ENCODE assay signal across 8 cellular contexts in genomic region chr11:8709002-8709672, GRCh38. TPM values are rescaled to one million over a fixed set of nuclear protein-coding genes. Genes with fewer than 3 reads are reported as not detected.
A peak's percentile ranks its signal among the peaks of the same experiment; 100 is the strongest.
DNase-seq lines count a peak whose midpoint lies in the region; ATAC-seq and TF ChIP-seq lines count a peak whose summit lies in the region.

No MANE protein-coding gene starts in this region.

- H3K27me3 ChIP-seq in SJCRH30, result no peaks in the 10 kb centered on the region
- no peaks in the 10 kb centered on the region for H3K27me3 ChIP-seq in gastroesophageal sphincter

- TF ChIP-seq CTCF in AG09309 (IDR thresholded peaks at IDR 0.05; ENCODE audit: control insufficient read depth, insufficient read depth, low read depth, low read length, missing control alignments) (no peak), gastroesophageal sphincter (IDR thresholded peaks at IDR 0.05) (no peak), omental fat pad (IDR thresholded peaks at IDR 0.05) (no peak)

- peaks cover 58% of the 10 kb centered on the region for H3K36me3 ChIP-seq in SJCRH30
- H3K36me3 ChIP-seq in gastroesophageal sphincter, result peaks cover 0 to 67% of the 10 kb centered on the region in 2 donors

- ATAC-seq in gastroesophageal sphincter, result peak; percentile 86
- peak; percentile 43 for ATAC-seq in omental fat pad (ENCODE audit: low FRiP score)

- TF ChIP-seq POLR2A in gastroesophageal sphincter (IDR thresholded peaks at IDR 0.05), result peak; percentile 54 to 67

- H3K9me3 ChIP-seq in SJCRH30 (replicated peaks), result no peaks in the 10 kb centered on the region
- H3K9me3 ChIP-seq in gastroesophageal sphincter, result no peaks in the 10 kb centered on the region

- H3K4me3 ChIP-seq in AG09309 (ENCODE audit: control insufficient read depth, low read depth, low read length) (no peak overlapping the region), SJCRH30 (no peak overlapping the region), gastroesophageal sphincter (peak overlapping the region in 1 of 2 donors; percentile 19)

- H3K27ac ChIP-seq in SJCRH30, result no peak overlapping the region
- peak overlapping the region; percentile 89 to 100 (median 96) for H3K27ac ChIP-seq in gastroesophageal sphincter

- TF ChIP-seq EP300 in gastroesophageal sphincter (IDR thresholded peaks at IDR 0.05), result peak; percentile 74

- peak; percentile 77 for DNase-seq in AG09309 (ENCODE audit: low read depth)
- peak; percentile 38 for DNase-seq in SJCRH30
- no peak for DNase-seq in omental fat pad (ENCODE audit: low spot score)
- DNase-seq in NCI-H2081 treated with DMSO at 0.1 percent for 48 hours (lab: John Stamatoyannopoulos, UW), result no peak
- no peak for DNase-seq in NCI-H146 treated with DMSO at 0.1 percent for 48 hours (lab: John Stamatoyannopoulos, UW; ENCODE audit: unreplicated experiment)
- no peak for DNase-seq in stimulated activated CD4-positive, alpha-beta T cell treated with anti-CD3 and anti-CD28 coated beads, Interleukin-1b, Interleukin-23, amount 100 ng/mL, for 48 hours
- DNase-seq in DMS79 (lab: John Stamatoyannopoulos, UW), result no peak

- H3K4me1 ChIP-seq in SJCRH30 (no peaks in the 10 kb centered on the region; the same call in 1 of the 2 replicates), gastroesophageal sphincter (peaks cover 21 to 100% (median 33%) of the 10 kb centered on the region in 3 donors)

- 12 to 18% methylated on average over 6 of the region's 12 CpGs for WGBS in gastroesophageal sphincter (ENCODE audit: low coverage in 1 of 2), 2 donors

RNA-seq across cellular contexts. Expression of gene RPL27A, which starts 26.5 kb away (rescaled TPM):
- total RNA-seq in SJCRH30 (2014; rRNA removed; shearing (Covaris generic)), result 1,468 and 1,571 TPM in 2 replicates
- total RNA-seq in gastroesophageal sphincter (1,000 to 10,000 TPM in 1 of 4 donors, 100 to 1,000 TPM in 3; 706 to 1,423 (median 903) TPM), omental fat pad (100 to 1,000 TPM; 635 to 791 (median 757) TPM)

RNA-seq across cellular contexts. Expression of gene TRIM66, which starts 26.7 kb away (rescaled TPM):
- total RNA-seq in SJCRH30 (2014; rRNA removed; shearing (Covaris generic)), result 2.0 and 3.5 TPM in 2 replicates
- total RNA-seq in gastroesophageal sphincter, result 10 to 100 TPM in 1 of 4 donors, 1 to 10 TPM in 3; 1.4 to 12.9 (median 3.1) TPM
- 10 to 100 TPM in 1 of 4 donors, 1 to 10 TPM in 3; 3.7 to 11.3 (median 5.1) TPM for total RNA-seq in omental fat pad

Comparison
In these comparisons a context has a peak if more than half of its experiments do, and no peak if none do; other contexts are left out.
1. DNase-seq: peak in AG09309 (single experiment) and SJCRH30 (2 of 2); none in omental fat pad (single experiment), NCI-H2081 treated with DMSO at 0.1 percent for 48 hours (single experiment), NCI-H146 treated with DMSO at 0.1 percent for 48 hours (single experiment), stimulated activated CD4-positive, alpha-beta T cell treated with anti-CD3 and anti-CD28 coated beads, Interleukin-1b, Interleukin-23, amount 100 ng/mL, for 48 hours (single experiment) and DMS79 (single experiment).